ENCODE assay signal across 2 cellular contexts in genomic region chr11:5620606-5621521, GRCh38.
TF ChIP-seq lines count a peak whose summit lies in the region.

No MANE protein-coding gene starts in this region.

TF ChIP-seq in SK-N-SH, 30 proteins besides CTCF, POLR2A, EP300 and RAD21 (continued from another document):
- TF ChIP-seq FOXM1 (IDR thresholded peaks at IDR 0.05; ENCODE audit: low read depth) = no peak
- TF ChIP-seq NFIC (IDR thresholded peaks at IDR 0.05; ENCODE audit: borderline replicate concordance) = no peak
- no peak for TF ChIP-seq RFX5 (IDR thresholded peaks at IDR 0.05; ENCODE audit: low read length)
TF ChIP-seq in SK-N-SH: peak in this region for 0.

TF ChIP-seq in SK-N-SH treated with all-trans-retinoic acid at 6 μM for 48 hours, 23 proteins besides CTCF, POLR2A, EP300 and RAD21 (continued from another document):
- TF ChIP-seq SNAI2 (CRISPR knock-in tag; IDR thresholded peaks at IDR 0.05) (no peak), OSR1 (CRISPR knock-in tag; IDR thresholded peaks at IDR 0.05) (no peak), ARNTL (CRISPR knock-in tag; IDR thresholded peaks at IDR 0.05; ENCODE audit: borderline replicate concordance, low read depth) (no peak), CREB5 (CRISPR knock-in tag; IDR thresholded peaks at IDR 0.05; ENCODE audit: low read depth) (no peak), ZFP3 (CRISPR knock-in tag; IDR thresholded peaks at IDR 0.05) (no peak), ZNF8 (CRISPR knock-in tag; IDR thresholded peaks at IDR 0.05) (no peak), CSDC2 (CRISPR knock-in tag; IDR thresholded peaks at IDR 0.05) (no peak), PPARA (CRISPR knock-in tag; IDR thresholded peaks at IDR 0.05; ENCODE audit: borderline replicate concordance) (no peak), ZC3H10 (CRISPR knock-in tag; IDR thresholded peaks at IDR 0.05) (no peak), TOX (CRISPR knock-in tag; IDR thresholded peaks at IDR 0.05; ENCODE audit: borderline replicate concordance) (no peak), ZFP30 (CRISPR knock-in tag; IDR thresholded peaks at IDR 0.05) (no peak), RARB (CRISPR knock-in tag; IDR thresholded peaks at IDR 0.05) (no peak), ISL1 (CRISPR knock-in tag; IDR thresholded peaks at IDR 0.05) (no peak)
